ENCODE assay signal across 1 cellular context in genomic region chr20:48126227-48126740, GRCh38.
TF ChIP-seq lines count a peak whose summit lies in the region.

No MANE protein-coding gene starts in this region.

TF ChIP-seq in HepG2, 621 proteins besides CTCF, POLR2A, EP300 and RAD21 (continued from another document and continues in another):
- TF ChIP-seq LCORL (IDR thresholded peaks at IDR 0.05) (no peak), LCORL (CRISPR knock-in tag; IDR thresholded peaks at IDR 0.05) (no peak), ZBTB38 (CRISPR knock-in tag; IDR thresholded peaks at IDR 0.05) (peak; percentile 61; the same call in 1 of the 2 replicates), NBN (conservative IDR thresholded peaks at IDR 0.05) (no peak), NR2F2 (IDR thresholded peaks at IDR 0.05; ENCODE audit: borderline replicate concordance, low read depth) (peak; percentile 44), SP4 (CRISPR knock-in tag; IDR thresholded peaks at IDR 0.05) (no peak), HDAC6 (IDR thresholded peaks at IDR 0.05; ENCODE audit: low read depth, low read length) (no peak), SMARCE1 (IDR thresholded peaks at IDR 0.05; ENCODE audit: borderline replicate concordance) (no peak), ATF7-NPFF (CRISPR knock-in tag; IDR thresholded peaks at IDR 0.05; ENCODE audit: low read depth) (no peak), NFATC3 (CRISPR knock-in tag; IDR thresholded peaks at IDR 0.05) (no peak), JDP2 (CRISPR knock-in tag; IDR thresholded peaks at IDR 0.05; ENCODE audit: borderline replicate concordance) (no peak), KDM3A (CRISPR knock-in tag; IDR thresholded peaks at IDR 0.05; ENCODE audit: low read depth) (peak; percentile 84), ZNF256 (CRISPR knock-in tag; conservative IDR thresholded peaks at IDR 0.05) (no peak), ZNF30 (CRISPR knock-in tag; IDR thresholded peaks at IDR 0.05) (no peak), MXI1 (IDR thresholded peaks at IDR 0.05; ENCODE audit: borderline replicate concordance, low read depth, low read length) (no peak), ZNF749 (CRISPR knock-in tag; IDR thresholded peaks at IDR 0.05; ENCODE audit: borderline replicate concordance) (no peak), ZNF564 (CRISPR knock-in tag; IDR thresholded peaks at IDR 0.05) (no peak; the same call in 1 of the 2 replicates), ZNF510 (CRISPR knock-in tag; IDR thresholded peaks at IDR 0.05; ENCODE audit: low read depth) (no peak), MTA3 (CRISPR knock-in tag; IDR thresholded peaks at IDR 0.05) (no peak), JUND (CRISPR knock-in tag; IDR thresholded peaks at IDR 0.05) (peak; percentile 80), ZNF274 (CRISPR knock-in tag; IDR thresholded peaks at IDR 0.05) (no peak), PAX8 (CRISPR knock-in tag; IDR thresholded peaks at IDR 0.05; ENCODE audit: borderline replicate concordance) (no peak), GMEB2 (CRISPR knock-in tag; IDR thresholded peaks at IDR 0.05; ENCODE audit: low read depth) (no peak), ZNF326 (CRISPR knock-in tag; IDR thresholded peaks at IDR 0.05; ENCODE audit: borderline replicate concordance) (no peak), DNMT1 (CRISPR knock-in tag; IDR thresholded peaks at IDR 0.05) (no peak), ZNF800 (CRISPR knock-in tag; IDR thresholded peaks at IDR 0.05) (no peak), ZBTB14 (CRISPR knock-in tag; IDR thresholded peaks at IDR 0.05) (no peak), PHF8 (CRISPR knock-in tag; IDR thresholded peaks at IDR 0.05) (0 out of 2 replicates have a peak, but pooled peaks have one; percentile 15), PAWR (CRISPR knock-in tag; IDR thresholded peaks at IDR 0.05; ENCODE audit: borderline replicate concordance) (no peak), CAMTA2 (CRISPR knock-in tag; IDR thresholded peaks at IDR 0.05; ENCODE audit: borderline replicate concordance) (no peak), HNF4G (IDR thresholded peaks at IDR 0.05; ENCODE audit: borderline replicate concordance, low read depth, low read length) (peak; percentile 81), HNF4G (CRISPR knock-in tag; IDR thresholded peaks at IDR 0.05; ENCODE audit: borderline replicate concordance, low read depth) (peak; percentile 79; the same call in 1 of the 2 replicates), ZNF138 (CRISPR knock-in tag; IDR thresholded peaks at IDR 0.05; ENCODE audit: low read depth) (no peak), MNT (IDR thresholded peaks at IDR 0.05) (no peak)
- TF ChIP-seq, protein P1, sequence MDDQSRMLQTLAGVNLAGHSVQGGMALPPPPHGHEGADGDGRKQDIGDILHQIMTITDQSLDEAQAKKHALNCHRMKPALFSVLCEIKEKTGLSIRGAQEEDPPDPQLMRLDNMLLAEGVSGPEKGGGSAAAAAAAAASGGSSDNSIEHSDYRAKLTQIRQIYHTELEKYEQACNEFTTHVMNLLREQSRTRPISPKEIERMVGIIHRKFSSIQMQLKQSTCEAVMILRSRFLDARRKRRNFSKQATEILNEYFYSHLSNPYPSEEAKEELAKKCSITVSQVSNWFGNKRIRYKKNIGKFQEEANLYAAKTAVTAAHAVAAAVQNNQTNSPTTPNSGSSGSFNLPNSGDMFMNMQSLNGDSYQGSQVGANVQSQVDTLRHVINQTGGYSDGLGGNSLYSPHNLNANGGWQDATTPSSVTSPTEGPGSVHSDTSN (CRISPR knock-in tag; IDR thresholded peaks at IDR 0.05; ENCODE audit: borderline replicate concordance) = no peak
- TF ChIP-seq, protein P2, sequence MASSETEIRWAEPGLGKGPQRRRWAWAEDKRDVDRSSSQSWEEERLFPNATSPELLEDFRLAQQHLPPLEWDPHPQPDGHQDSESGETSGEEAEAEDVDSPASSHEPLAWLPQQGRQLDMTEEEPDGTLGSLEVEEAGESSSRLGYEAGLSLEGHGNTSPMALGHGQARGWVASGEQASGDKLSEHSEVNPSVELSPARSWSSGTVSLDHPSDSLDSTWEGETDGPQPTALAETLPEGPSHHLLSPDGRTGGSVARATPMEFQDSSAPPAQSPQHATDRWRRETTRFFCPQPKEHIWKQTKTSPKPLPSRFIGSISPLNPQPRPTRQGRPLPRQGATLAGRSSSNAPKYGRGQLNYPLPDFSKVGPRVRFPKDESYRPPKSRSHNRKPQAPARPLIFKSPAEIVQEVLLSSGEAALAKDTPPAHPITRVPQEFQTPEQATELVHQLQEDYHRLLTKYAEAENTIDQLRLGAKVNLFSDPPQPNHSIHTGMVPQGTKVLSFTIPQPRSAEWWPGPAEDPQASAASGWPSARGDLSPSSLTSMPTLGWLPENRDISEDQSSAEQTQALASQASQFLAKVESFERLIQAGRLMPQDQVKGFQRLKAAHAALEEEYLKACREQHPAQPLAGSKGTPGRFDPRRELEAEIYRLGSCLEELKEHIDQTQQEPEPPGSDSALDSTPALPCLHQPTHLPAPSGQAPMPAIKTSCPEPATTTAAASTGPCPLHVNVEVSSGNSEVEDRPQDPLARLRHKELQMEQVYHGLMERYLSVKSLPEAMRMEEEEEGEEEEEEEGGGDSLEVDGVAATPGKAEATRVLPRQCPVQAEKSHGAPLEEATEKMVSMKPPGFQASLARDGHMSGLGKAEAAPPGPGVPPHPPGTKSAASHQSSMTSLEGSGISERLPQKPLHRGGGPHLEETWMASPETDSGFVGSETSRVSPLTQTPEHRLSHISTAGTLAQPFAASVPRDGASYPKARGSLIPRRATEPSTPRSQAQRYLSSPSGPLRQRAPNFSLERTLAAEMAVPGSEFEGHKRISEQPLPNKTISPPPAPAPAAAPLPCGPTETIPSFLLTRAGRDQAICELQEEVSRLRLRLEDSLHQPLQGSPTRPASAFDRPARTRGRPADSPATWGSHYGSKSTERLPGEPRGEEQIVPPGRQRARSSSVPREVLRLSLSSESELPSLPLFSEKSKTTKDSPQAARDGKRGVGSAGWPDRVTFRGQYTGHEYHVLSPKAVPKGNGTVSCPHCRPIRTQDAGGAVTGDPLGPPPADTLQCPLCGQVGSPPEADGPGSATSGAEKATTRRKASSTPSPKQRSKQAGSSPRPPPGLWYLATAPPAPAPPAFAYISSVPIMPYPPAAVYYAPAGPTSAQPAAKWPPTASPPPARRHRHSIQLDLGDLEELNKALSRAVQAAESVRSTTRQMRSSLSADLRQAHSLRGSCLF (CRISPR knock-in tag; IDR thresholded peaks at IDR 0.05; ENCODE audit: borderline replicate concordance) = no peak
- TF ChIP-seq, protein P3, sequence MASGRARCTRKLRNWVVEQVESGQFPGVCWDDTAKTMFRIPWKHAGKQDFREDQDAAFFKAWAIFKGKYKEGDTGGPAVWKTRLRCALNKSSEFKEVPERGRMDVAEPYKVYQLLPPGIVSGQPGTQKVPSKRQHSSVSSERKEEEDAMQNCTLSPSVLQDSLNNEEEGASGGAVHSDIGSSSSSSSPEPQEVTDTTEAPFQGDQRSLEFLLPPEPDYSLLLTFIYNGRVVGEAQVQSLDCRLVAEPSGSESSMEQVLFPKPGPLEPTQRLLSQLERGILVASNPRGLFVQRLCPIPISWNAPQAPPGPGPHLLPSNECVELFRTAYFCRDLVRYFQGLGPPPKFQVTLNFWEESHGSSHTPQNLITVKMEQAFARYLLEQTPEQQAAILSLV (CRISPR knock-in tag; IDR thresholded peaks at IDR 0.05; ENCODE audit: borderline replicate concordance) = peak; percentile 80; the same call in 1 of the 2 replicates
- TF ChIP-seq, protein P4, sequence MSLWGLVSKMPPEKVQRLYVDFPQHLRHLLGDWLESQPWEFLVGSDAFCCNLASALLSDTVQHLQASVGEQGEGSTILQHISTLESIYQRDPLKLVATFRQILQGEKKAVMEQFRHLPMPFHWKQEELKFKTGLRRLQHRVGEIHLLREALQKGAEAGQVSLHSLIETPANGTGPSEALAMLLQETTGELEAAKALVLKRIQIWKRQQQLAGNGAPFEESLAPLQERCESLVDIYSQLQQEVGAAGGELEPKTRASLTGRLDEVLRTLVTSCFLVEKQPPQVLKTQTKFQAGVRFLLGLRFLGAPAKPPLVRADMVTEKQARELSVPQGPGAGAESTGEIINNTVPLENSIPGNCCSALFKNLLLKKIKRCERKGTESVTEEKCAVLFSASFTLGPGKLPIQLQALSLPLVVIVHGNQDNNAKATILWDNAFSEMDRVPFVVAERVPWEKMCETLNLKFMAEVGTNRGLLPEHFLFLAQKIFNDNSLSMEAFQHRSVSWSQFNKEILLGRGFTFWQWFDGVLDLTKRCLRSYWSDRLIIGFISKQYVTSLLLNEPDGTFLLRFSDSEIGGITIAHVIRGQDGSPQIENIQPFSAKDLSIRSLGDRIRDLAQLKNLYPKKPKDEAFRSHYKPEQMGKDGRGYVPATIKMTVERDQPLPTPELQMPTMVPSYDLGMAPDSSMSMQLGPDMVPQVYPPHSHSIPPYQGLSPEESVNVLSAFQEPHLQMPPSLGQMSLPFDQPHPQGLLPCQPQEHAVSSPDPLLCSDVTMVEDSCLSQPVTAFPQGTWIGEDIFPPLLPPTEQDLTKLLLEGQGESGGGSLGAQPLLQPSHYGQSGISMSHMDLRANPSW (CRISPR knock-in tag; IDR thresholded peaks at IDR 0.05; ENCODE audit: borderline replicate concordance) = no peak
- TF ChIP-seq, protein P5, sequence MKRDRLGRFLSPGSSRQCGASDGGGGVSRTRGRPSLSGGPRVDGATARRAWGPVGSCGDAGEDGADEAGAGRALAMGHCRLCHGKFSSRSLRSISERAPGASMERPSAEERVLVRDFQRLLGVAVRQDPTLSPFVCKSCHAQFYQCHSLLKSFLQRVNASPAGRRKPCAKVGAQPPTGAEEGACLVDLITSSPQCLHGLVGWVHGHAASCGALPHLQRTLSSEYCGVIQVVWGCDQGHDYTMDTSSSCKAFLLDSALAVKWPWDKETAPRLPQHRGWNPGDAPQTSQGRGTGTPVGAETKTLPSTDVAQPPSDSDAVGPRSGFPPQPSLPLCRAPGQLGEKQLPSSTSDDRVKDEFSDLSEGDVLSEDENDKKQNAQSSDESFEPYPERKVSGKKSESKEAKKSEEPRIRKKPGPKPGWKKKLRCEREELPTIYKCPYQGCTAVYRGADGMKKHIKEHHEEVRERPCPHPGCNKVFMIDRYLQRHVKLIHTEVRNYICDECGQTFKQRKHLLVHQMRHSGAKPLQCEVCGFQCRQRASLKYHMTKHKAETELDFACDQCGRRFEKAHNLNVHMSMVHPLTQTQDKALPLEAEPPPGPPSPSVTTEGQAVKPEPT (CRISPR knock-in tag; IDR thresholded peaks at IDR 0.05; ENCODE audit: low read depth) = 0 out of 2 replicates have a peak, but pooled peaks have one; percentile 56
- TF ChIP-seq, protein P6, sequence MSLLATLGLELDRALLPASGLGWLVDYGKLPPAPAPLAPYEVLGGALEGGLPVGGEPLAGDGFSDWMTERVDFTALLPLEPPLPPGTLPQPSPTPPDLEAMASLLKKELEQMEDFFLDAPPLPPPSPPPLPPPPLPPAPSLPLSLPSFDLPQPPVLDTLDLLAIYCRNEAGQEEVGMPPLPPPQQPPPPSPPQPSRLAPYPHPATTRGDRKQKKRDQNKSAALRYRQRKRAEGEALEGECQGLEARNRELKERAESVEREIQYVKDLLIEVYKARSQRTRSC (CRISPR knock-in tag; IDR thresholded peaks at IDR 0.05; ENCODE audit: low read depth) = no peak
